In genomic region chr1:226351709-226352108, GRCh38 we compare ENCODE assay signal across 30 cellular contexts. TPM values are rescaled to one million over a fixed set of nuclear protein-coding genes. Genes with fewer than 3 reads are reported as not detected.
A peak's percentile ranks its signal among the peaks of the same experiment; 100 is the strongest.
DNase-seq lines count a peak whose midpoint lies in the region; ATAC-seq and TF ChIP-seq lines count a peak whose summit lies in the region.
"Had no signal": no experiment of that assay in that cellular context is flagged by ENCODE, and none has a peak within 500 bp of the region (broad histone marks: within the 10 kb centered on the region; RNA-seq: fewer than 3 reads in every experiment).

No MANE protein-coding gene starts in this region.

- ATAC-seq in HG03469 (IDR thresholded peaks at IDR 0.05; ENCODE audit: unreplicated experiment): no peak
- ATAC-seq: activated CD8-positive, alpha-beta memory T cell treated with anti-CD3 and anti-CD28 coated beads, Interleukin-2, amount 10 ng/mL, durations not matched to agents 7 days and 5 days; natural killer cell; stimulated activated effector memory CD8-positive, alpha-beta T cell treated with anti-CD3 and anti-CD28 coated beads, Interleukin-12 subunit alpha, Interleukin-12 subunit beta, amount 100 ng/mL, for 72 hours had no signal

- H4K20me1 ChIP-seq in Karpas-422 (ENCODE audit: insufficient read depth, low read depth, low read length) (no peaks in the 10 kb centered on the region), GM23248 (ENCODE audit: insufficient read depth) (no peaks in the 10 kb centered on the region)

- H3K4me3 Mint-ChIP-seq in activated T-cell treated with anti-CD3 and anti-CD28 coated beads, Interleukin-2, amount 50 U/mL, for 24 hours: no peak overlapping the region
- H3K4me3 Mint-ChIP-seq in nephron: no peak overlapping the region
- H3K4me3 Mint-ChIP-seq: activated CD4-positive, alpha-beta T cell treated with anti-CD3 and anti-CD28 coated beads, Interleukin-2, amount 10 ng/mL, durations not matched to agents 24 days and 14 days; activated CD8-positive, alpha-beta memory T cell treated with anti-CD3 and anti-CD28 coated beads, Interleukin-2, amount 10 ng/mL, durations not matched to agents 7 days and 5 days; activated naive CD4-positive, alpha-beta T cell treated with anti-CD3 and anti-CD28 coated beads, Interleukin-2, amount 50 U/mL, for 24 hours; activated T-helper 1 cell treated with anti-CD3 and anti-CD28 coated beads, Interleukin-12 subunit alpha, Interleukin-12 subunit beta, Interleukin-2, Interleukin-4 antibody, amounts not matched to agents 30 ng/mL and 10 ng/mL and 1 ng/mL, durations not matched to agents 14 hours and 24 hours and 36 hours; natural killer cell; stimulated activated effector memory CD8-positive, alpha-beta T cell treated with anti-CD3 and anti-CD28 coated beads, Interleukin-12 subunit alpha, Interleukin-12 subunit beta, amount 100 ng/mL, for 72 hours; T-helper 1 cell treated with Interleukin-12 subunit alpha and Interleukin-12 subunit beta and Interleukin-4 antibody, amounts not matched to agents 30 μg/mL and 1 μg/mL, for 36 hours had no signal

- no peak for DNase-seq in activated T-cell treated with anti-CD3 and anti-CD28 coated beads, Interleukin-2, amount 50 U/mL, for 24 hours
- DNase-seq in activated T-cell treated with anti-CD3 and anti-CD28 coated beads, Interleukin-2, amount 50 U/mL, for 1 hour: no peak
- DNase-seq in Karpas-422: peak; percentile 71
- DNase-seq in OCI-M1 (lab: John Stamatoyannopoulos, UW): peak; percentile 28
- DNase-seq in GM23248: no peak
- DNase-seq in foreskin melanocyte: no peak
- DNase-seq: activated CD4-positive, alpha-beta T cell treated with anti-CD3 and anti-CD28 coated beads, Interleukin-2, amount 10 ng/mL, durations not matched to agents 24 days and 14 days; activated CD8-positive, alpha-beta memory T cell treated with anti-CD3 and anti-CD28 coated beads, Interleukin-2, amount 10 ng/mL, durations not matched to agents 7 days and 5 days; anterior cingulate cortex; BE2C; COR-L47; GOT3; hypothalamus; islet precursor cell; natural killer cell; NCI-H1417 treated with DMSO at 0.1 percent for 48 hours; NCI-H2081 treated with DMSO at 0.1 percent for 48 hours; NCI-H446; spleen; stimulated activated CD4-positive, alpha-beta T cell treated with anti-CD3 and anti-CD28 coated beads, Interleukin-2, amount 100 ng/mL, for 48 hours; uterus had no signal

- peaks cover 17% of the 10 kb centered on the region for H3K36me3 Mint-ChIP-seq in activated T-cell treated with anti-CD3 and anti-CD28 coated beads, Interleukin-2, amount 50 U/mL, for 24 hours (ENCODE audit: low read depth)
- peaks cover 11% of the 10 kb centered on the region for H3K36me3 Mint-ChIP-seq in nephron (ENCODE audit: low read depth)
- H3K36me3 Mint-ChIP-seq: activated CD8-positive, alpha-beta memory T cell treated with anti-CD3 and anti-CD28 coated beads, Interleukin-2, amount 10 ng/mL, durations not matched to agents 7 days and 5 days; natural killer cell; stimulated activated effector memory CD8-positive, alpha-beta T cell treated with anti-CD3 and anti-CD28 coated beads, Interleukin-12 subunit alpha, Interleukin-12 subunit beta, amount 100 ng/mL, for 72 hours had no signal

- H3K9me2 ChIP-seq in Karpas-422 (replicated peaks; ENCODE audit: insufficient read depth, low read length): no peaks in the 10 kb centered on the region
- H3K9me2 ChIP-seq in GM23248 (ENCODE audit: insufficient read depth): no peaks in the 10 kb centered on the region

- H3K4me1 ChIP-seq in Karpas-422 (ENCODE audit: low read length) (peaks cover 94% of the 10 kb centered on the region), GM23248 (ENCODE audit: insufficient read depth) (no peaks in the 10 kb centered on the region)
- H3K4me1 ChIP-seq: A549, suprapubic skin, uterus had no signal

- no peak for TF ChIP-seq CTCF in nephron (IDR thresholded peaks at IDR 0.05; ENCODE audit: unreplicated experiment in 3 of 3)

- peaks cover 5% of the 10 kb centered on the region for H3K4me1 Mint-ChIP-seq in activated T-cell treated with anti-CD3 and anti-CD28 coated beads, Interleukin-2, amount 50 U/mL, for 24 hours (ENCODE audit: low read depth)
- peaks cover 65% of the 10 kb centered on the region for H3K4me1 Mint-ChIP-seq in nephron
- H3K4me1 Mint-ChIP-seq: activated CD4-positive, alpha-beta T cell treated with anti-CD3 and anti-CD28 coated beads, Interleukin-2, amount 10 ng/mL, durations not matched to agents 24 days and 14 days; activated CD8-positive, alpha-beta memory T cell treated with anti-CD3 and anti-CD28 coated beads, Interleukin-2, amount 10 ng/mL, durations not matched to agents 7 days and 5 days; activated naive CD4-positive, alpha-beta T cell treated with anti-CD3 and anti-CD28 coated beads, Interleukin-2, amount 50 U/mL, for 24 hours; natural killer cell; stimulated activated effector memory CD8-positive, alpha-beta T cell treated with anti-CD3 and anti-CD28 coated beads, Interleukin-12 subunit alpha, Interleukin-12 subunit beta, amount 100 ng/mL, for 72 hours had no signal

- H3K36me3 ChIP-seq in Karpas-422 (ENCODE audit: insufficient read depth, low read length): peaks cover 17% of the 10 kb centered on the region
- no peaks in the 10 kb centered on the region for H3K36me3 ChIP-seq in GM23248 (ENCODE audit: low read depth)
- H3K36me3 ChIP-seq: suprapubic skin, uterus had no signal

- WGBS in GM23248 (ENCODE audit: low coverage in 1 of 2, low lambda C conversion rate in 2 of 2, missing lambda C conversion rate in 2 of 2), 2 experiments: 47 to 51% methylated on average over 3 of the region's 3 CpGs

- H3K27ac ChIP-seq in Karpas-422 (ENCODE audit: low read length): peak overlapping the region; percentile 99
- H3K27ac ChIP-seq in GM23248: no peak overlapping the region
- H3K27ac ChIP-seq: A549, SJCRH30, spleen, suprapubic skin, uterus had no signal

- peak overlapping the region; percentile 10 for H3K27ac Mint-ChIP-seq in activated T-cell treated with anti-CD3 and anti-CD28 coated beads, Interleukin-2, amount 50 U/mL, for 24 hours
- peak overlapping the region in 2 of 3 experiments; percentile 57 to 69 for H3K27ac Mint-ChIP-seq in nephron
- H3K27ac Mint-ChIP-seq: activated CD4-positive, alpha-beta T cell treated with anti-CD3 and anti-CD28 coated beads, Interleukin-2, amount 10 ng/mL, durations not matched to agents 24 days and 14 days; activated CD8-positive, alpha-beta memory T cell treated with anti-CD3 and anti-CD28 coated beads, Interleukin-2, amount 10 ng/mL, durations not matched to agents 7 days and 5 days; activated naive CD4-positive, alpha-beta T cell treated with anti-CD3 and anti-CD28 coated beads, Interleukin-2, amount 50 U/mL, for 24 hours; activated T-helper 1 cell treated with anti-CD3 and anti-CD28 coated beads, Interleukin-12 subunit alpha, Interleukin-12 subunit beta, Interleukin-2, Interleukin-4 antibody, amounts not matched to agents 30 ng/mL and 10 ng/mL and 1 ng/mL, durations not matched to agents 14 hours and 24 hours and 36 hours; natural killer cell; stimulated activated effector memory CD8-positive, alpha-beta T cell treated with anti-CD3 and anti-CD28 coated beads, Interleukin-12 subunit alpha, Interleukin-12 subunit beta, amount 100 ng/mL, for 72 hours; T-helper 1 cell treated with Interleukin-12 subunit alpha and Interleukin-12 subunit beta and Interleukin-4 antibody, amounts not matched to agents 30 μg/mL and 1 μg/mL, for 36 hours had no signal

- H3K27me3 ChIP-seq in Karpas-422 (ENCODE audit: low read length): no peaks in the 10 kb centered on the region
- no peaks in the 10 kb centered on the region for H3K27me3 ChIP-seq in GM23248 (replicated peaks; ENCODE audit: insufficient read depth)
- H3K27me3 ChIP-seq: BE2C, SJCRH30, spleen, suprapubic skin, uterus had no signal

- H3K4me3 ChIP-seq in Karpas-422 (ENCODE audit: low read length): no peak overlapping the region
- no peak overlapping the region for H3K4me3 ChIP-seq in GM23248
- H3K4me3 ChIP-seq: A549, SJCRH30, spleen, suprapubic skin, uterus had no signal

- H3K27me3 Mint-ChIP-seq in activated T-cell treated with anti-CD3 and anti-CD28 coated beads, Interleukin-2, amount 50 U/mL, for 24 hours: no peaks in the 10 kb centered on the region
- no peaks in the 10 kb centered on the region for H3K27me3 Mint-ChIP-seq in nephron (ENCODE audit: low read depth)
- H3K27me3 Mint-ChIP-seq: activated CD4-positive, alpha-beta T cell treated with anti-CD3 and anti-CD28 coated beads, Interleukin-2, amount 10 ng/mL, durations not matched to agents 24 days and 14 days; activated CD8-positive, alpha-beta memory T cell treated with anti-CD3 and anti-CD28 coated beads, Interleukin-2, amount 10 ng/mL, durations not matched to agents 7 days and 5 days; activated naive CD4-positive, alpha-beta T cell treated with anti-CD3 and anti-CD28 coated beads, Interleukin-2, amount 50 U/mL, for 24 hours had no signal

- no peak overlapping the region for H2AFZ ChIP-seq in Karpas-422 (ENCODE audit: low read length)
- H2AFZ ChIP-seq in GM23248: no peak overlapping the region

- no peaks in the 10 kb centered on the region for H3F3A ChIP-seq in GM23248 (ENCODE audit: insufficient read depth)

- H3K9ac ChIP-seq in Karpas-422 (ENCODE audit: low read length) (no peak overlapping the region), GM23248 (no peak overlapping the region)

- in situ Hi-C loops in GM23248 (cut with MboI): no loop called here

- H3K79me2 ChIP-seq in Karpas-422 (ENCODE audit: low read length) (no peaks in the 10 kb centered on the region), GM23248 (ENCODE audit: insufficient read depth) (no peaks in the 10 kb centered on the region)

- no peaks in the 10 kb centered on the region for H3K9me3 Mint-ChIP-seq in activated T-cell treated with anti-CD3 and anti-CD28 coated beads, Interleukin-2, amount 50 U/mL, for 24 hours
- H3K9me3 Mint-ChIP-seq in nephron: no peaks in the 10 kb centered on the region
- H3K9me3 Mint-ChIP-seq: activated CD4-positive, alpha-beta T cell treated with anti-CD3 and anti-CD28 coated beads, Interleukin-2, amount 10 ng/mL, durations not matched to agents 24 days and 14 days; activated naive CD4-positive, alpha-beta T cell treated with anti-CD3 and anti-CD28 coated beads, Interleukin-2, amount 50 U/mL, for 24 hours; activated T-helper 1 cell treated with anti-CD3 and anti-CD28 coated beads, Interleukin-12 subunit alpha, Interleukin-12 subunit beta, Interleukin-2, Interleukin-4 antibody, amounts not matched to agents 30 ng/mL and 10 ng/mL and 1 ng/mL, durations not matched to agents 14 hours and 24 hours and 36 hours; natural killer cell; stimulated activated effector memory CD8-positive, alpha-beta T cell treated with anti-CD3 and anti-CD28 coated beads, Interleukin-12 subunit alpha, Interleukin-12 subunit beta, amount 100 ng/mL, for 72 hours; T-helper 1 cell treated with Interleukin-12 subunit alpha and Interleukin-12 subunit beta and Interleukin-4 antibody, amounts not matched to agents 30 μg/mL and 1 μg/mL, for 36 hours had no signal

- no peak overlapping the region for H3K4me2 ChIP-seq in Karpas-422 (ENCODE audit: low read depth, low read length, poor library complexity, severe bottlenecking)
- H3K4me2 ChIP-seq in GM23248 (ENCODE audit: unreplicated experiment): no peak overlapping the region
- H3K4me2 ChIP-seq: A549 had no signal

- H3K9me3 ChIP-seq in Karpas-422 (ENCODE audit: low read length) (no peaks in the 10 kb centered on the region), GM23248 (ENCODE audit: low read depth) (no peaks in the 10 kb centered on the region)
- H3K9me3 ChIP-seq: A549, BE2C, SJCRH30, spleen, suprapubic skin, uterus had no signal

RNA-seq across cellular contexts. Expression of gene LIN9, which starts 42.7 kb away (rescaled TPM):
- 7.8 and 22.0 TPM in 2 replicates for total RNA-seq in Karpas-422 (2014; rRNA removed; shearing (Covaris generic); ENCODE audit: low replicate concordance)
- 2.8 and 4.0 TPM in 2 replicates for total RNA-seq in GM23248 (2014; rRNA removed; shearing (Covaris generic))
- 3.9 and 4.7 TPM in 2 replicates for polyA plus RNA-seq in GM23248 (2016; fragmentation: Nextera tagmentation; extraction: Ambion mirVana)

RNA-seq across cellular contexts. Expression of gene PARP1, which starts 56.2 kb away (rescaled TPM):
- 298 and 586 TPM in 2 replicates for total RNA-seq in Karpas-422 (2014; rRNA removed; shearing (Covaris generic); ENCODE audit: low replicate concordance)
- total RNA-seq in GM23248 (2014; rRNA removed; shearing (Covaris generic)): 50.0 and 70.4 TPM in 2 replicates
- polyA plus RNA-seq in GM23248 (2016; fragmentation: Nextera tagmentation; extraction: Ambion mirVana): 46.2 and 53.4 TPM in 2 replicates

Comparison
In these comparisons a context has a peak if more than half of its experiments do, and no peak if none do; other contexts are left out.
1. DNase-seq: peak in Karpas-422 (single experiment) and OCI-M1 (single experiment); none in activated T-cell treated with anti-CD3 and anti-CD28 coated beads, Interleukin-2, amount 50 U/mL, for 24 hours (single experiment), activated T-cell treated with anti-CD3 and anti-CD28 coated beads, Interleukin-2, amount 50 U/mL, for 1 hour (single experiment), GM23248 (single experiment) and foreskin melanocyte (single experiment).